ENCODE assay signal across 11 cellular contexts in the genomic region with DNA sequence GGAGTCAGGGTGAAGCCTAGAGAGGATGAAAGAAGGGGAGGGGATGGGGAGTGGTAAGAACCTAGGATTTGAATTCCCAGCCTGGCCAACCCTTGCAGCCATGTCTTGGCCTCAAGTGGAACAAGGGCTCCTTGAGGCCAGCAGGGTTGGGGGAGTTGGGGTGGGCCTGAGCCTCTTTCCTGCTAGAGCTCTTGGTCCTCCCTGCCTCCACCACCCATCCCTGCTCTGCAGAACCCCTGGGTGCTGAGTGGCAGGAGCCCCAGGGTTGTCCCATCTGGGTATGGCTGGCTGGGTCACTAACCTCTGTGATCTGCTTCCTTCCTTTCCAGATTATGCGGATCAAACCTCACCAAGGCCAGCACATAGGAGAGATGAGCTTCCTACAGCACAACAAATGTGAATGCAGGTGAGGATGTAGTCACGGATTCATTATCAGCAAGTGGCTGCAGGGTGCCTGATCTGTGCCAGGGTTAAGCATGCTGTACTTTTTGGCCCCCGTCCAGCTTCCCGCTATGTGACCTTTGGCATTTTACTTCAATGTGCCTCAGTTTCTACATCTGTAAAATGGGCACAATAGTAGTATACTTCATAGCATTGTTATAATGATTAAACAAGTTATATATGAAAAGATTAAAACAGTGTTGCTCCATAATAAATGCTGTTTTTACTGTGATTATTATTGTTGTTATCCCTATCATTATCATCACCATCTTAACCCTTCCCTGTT.
"Had no signal": no experiment of that assay in that cellular context is flagged by ENCODE, and none has a peak within 500 bp of the region (broad histone marks: within the 10 kb centered on the region; RNA-seq: fewer than 3 reads in every experiment).

No MANE protein-coding gene starts in this region.

- H3K27ac Mint-ChIP-seq: activated naive CD4-positive, alpha-beta T cell treated with anti-CD3 and anti-CD28 coated beads, Interleukin-2, amount 50 U/mL, for 72 hours had no signal

- H3K4me3 Mint-ChIP-seq: activated T-cell treated with anti-CD3 and anti-CD28 coated beads, Interleukin-2, amount 50 U/mL, for 4 hours had no signal

- H3K4me3 ChIP-seq: ovary, tibial nerve had no signal

- DNase-seq: activated CD4-positive, alpha-beta T cell treated with anti-CD3 and anti-CD28 coated beads, Interleukin-2, amount 50 U/mL, for 4 hours; activated effector memory CD4-positive, alpha-beta T cell treated with anti-CD3 and anti-CD28 coated beads, Interleukin-2, amount 50 U/mL, for 16 hours; activated T-cell treated with anti-CD3 and anti-CD28 coated beads, Interleukin-2, amount 50 U/mL, for 4 hours; amygdala; foreskin keratinocyte; islet precursor cell; small intestine had no signal

- ATAC-seq: activated CD4-positive, CD25-positive, alpha-beta regulatory T cell treated with anti-CD3 and anti-CD28 coated beads, Interleukin-2, amount 50 U/mL, for 24 hours; activated naive CD4-positive, alpha-beta T cell treated with anti-CD3 and anti-CD28 coated beads, Interleukin-2, amount 50 U/mL, for 72 hours; activated T-cell treated with anti-CD3 and anti-CD28 coated beads, Interleukin-2, amount 50 U/mL, for 4 hours; foreskin keratinocyte had no signal

- H3K36me3 ChIP-seq: ovary had no signal

- H3K9me3 Mint-ChIP-seq: activated naive CD4-positive, alpha-beta T cell treated with anti-CD3 and anti-CD28 coated beads, Interleukin-2, amount 50 U/mL, for 72 hours; activated T-cell treated with anti-CD3 and anti-CD28 coated beads, Interleukin-2, amount 50 U/mL, for 4 hours had no signal

- H3K27ac ChIP-seq: foreskin keratinocyte, ovary had no signal

- H3K9me3 ChIP-seq: ovary, tibial nerve had no signal

- H3K27me3 ChIP-seq: foreskin keratinocyte, ovary, tibial nerve had no signal
